In the genomic region with DNA sequence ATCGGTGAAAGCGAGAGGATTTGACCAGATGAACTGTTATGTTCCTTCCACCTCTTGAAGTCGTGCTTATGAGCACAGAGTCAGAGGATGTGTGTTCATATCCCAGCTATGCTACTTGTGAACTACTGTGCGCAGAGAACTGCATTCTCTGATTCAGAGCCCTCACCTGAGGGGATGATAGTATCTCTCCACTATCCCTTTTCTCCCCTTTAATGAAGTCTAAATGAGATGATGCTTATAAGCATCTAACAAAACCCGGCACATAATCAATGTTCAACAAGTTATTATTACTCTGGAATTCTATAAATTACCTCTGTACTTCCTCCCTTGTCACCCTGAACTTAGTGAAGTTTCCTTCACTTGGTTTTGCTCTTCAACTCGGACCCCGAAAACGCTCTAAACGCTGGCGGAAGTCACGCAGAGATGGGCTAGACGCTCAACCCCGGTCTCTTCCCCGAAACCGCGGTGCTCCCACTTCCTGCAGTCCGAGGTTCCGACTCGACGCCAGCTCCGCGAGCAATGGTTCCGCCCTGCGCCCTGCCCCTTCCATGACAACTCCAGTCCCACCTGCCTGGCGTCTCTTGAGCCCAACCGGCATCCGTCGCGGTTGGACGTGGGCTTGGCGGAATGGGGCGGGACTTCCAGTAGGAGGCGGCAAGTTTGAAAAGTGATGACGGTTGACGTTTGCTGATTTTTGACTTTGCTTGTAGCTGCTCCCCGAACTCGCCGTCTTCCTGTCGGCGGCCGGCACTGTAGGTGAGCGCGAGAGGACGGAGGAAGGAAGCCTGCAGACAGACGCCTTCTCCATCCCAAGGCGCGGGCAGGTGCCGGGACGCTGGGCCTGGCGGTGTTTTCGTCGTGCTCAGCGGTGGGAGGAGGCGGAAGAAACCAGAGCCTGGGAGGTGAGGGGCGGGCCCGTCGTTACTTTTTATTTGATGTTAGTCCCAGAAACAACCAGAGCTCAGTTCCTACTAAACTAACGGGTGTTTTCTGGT, we compare ENCODE assay signal across 8 cellular contexts. TPM values are rescaled to one million over a fixed set of nuclear protein-coding genes. Genes with fewer than 3 reads are reported as not detected.
DNase-seq lines count a peak whose midpoint lies in the region; ATAC-seq, FAIRE-seq and TF ChIP-seq lines count a peak whose summit lies in the region.

A gene (plus strand): TSS at position 644 of the 995 bp plus-strand sequence. CDS start 4,098 bp downstream, outside the sequence.

- peak within 1 kb of the TSS; percentile 97 for H2AFZ ChIP-seq in keratinocyte (ENCODE audit: control insufficient read depth, low read length)

- peaks cover 0 to 6% of the 10 kb centered on the region in 2 experiments for H3K36me3 ChIP-seq in keratinocyte (ENCODE audit: control insufficient read depth in 2 of 2, extremely low read depth in 1 of 2, insufficient read depth in 2 of 2, low read length in 2 of 2)

- ATAC-seq in HG03432 (IDR thresholded peaks at IDR 0.05; ENCODE audit: unreplicated experiment): peak; percentile 96

- no peaks in the 10 kb centered on the region for H4K20me1 ChIP-seq in keratinocyte (ENCODE audit: control insufficient read depth, extremely low read depth, insufficient read depth, low read length)

- TF ChIP-seq POLR2A in GM19099 (IDR thresholded peaks at IDR 0.05; ENCODE audit: extremely low read depth, insufficient read length, low read depth): peak; percentile 81

- H3K4me1 ChIP-seq in keratinocyte (ENCODE audit: control insufficient read depth, extremely low read depth, insufficient read depth, low read length): peaks cover 6% of the 10 kb centered on the region

- no peaks in the 10 kb centered on the region for H3K9me1 ChIP-seq in keratinocyte (ENCODE audit: control insufficient read depth, extremely low read depth, insufficient read depth, low read length)

- no peaks in the 10 kb centered on the region for H3K9me3 ChIP-seq in keratinocyte (ENCODE audit: control insufficient read depth, low read depth, low read length)

- peak; percentile 99 for DNase-seq in AG20443 (ENCODE audit: low spot score)
- DNase-seq in NCI-H510A (lab: John Stamatoyannopoulos, UW): peak; percentile 94
- peak; percentile 95 for DNase-seq in activated CD4-positive, alpha-beta T cell treated with anti-CD3 and anti-CD28 coated beads for 1 hour
- peak; percentile 90 for DNase-seq in cerebellum (ENCODE audit: low spot score)
- peak; percentile 88 for DNase-seq in keratinocyte (ENCODE audit: low read depth, low spot score)
- peak; percentile 91 to 95 for DNase-seq in stimulated activated CD4-positive, alpha-beta T cell treated with anti-CD3 and anti-CD28 coated beads, Interleukin-15, amount 100 ng/mL, for 1 hour (ENCODE audit: low read depth in 1 of 2, low spot score in 1 of 2)

- dilution Hi-C loops in keratinocyte (cut with MboI; ENCODE audit: extremely low pct_ligation_motif_present, low sequenced_read_pairs): no loop called here

- H3K4me2 ChIP-seq in keratinocyte (ENCODE audit: control insufficient read depth, extremely low read depth, insufficient read depth, low read depth, low read length): peak within 1 kb of the TSS; percentile 87

- no peak for TF ChIP-seq CTCF in keratinocyte (optimal IDR thresholded peaks at IDR 0.05 in 1 of 3, IDR thresholded peaks at IDR 0.05 in 1 of 3, conservative IDR thresholded peaks at IDR 0.05 in 1 of 3; ENCODE audit: extremely low read depth in 1 of 3, insufficient read depth in 2 of 3, low read length in 3 of 3)

- peak within 1 kb of the TSS; percentile 74 for H3K9ac ChIP-seq in keratinocyte (ENCODE audit: control insufficient read depth, extremely low read depth, insufficient read depth, low read length)

- peak within 1 kb of the TSS; percentile 74 for H3K27ac ChIP-seq in keratinocyte (ENCODE audit: control insufficient read depth, insufficient read depth, low read length)

- H3K4me3 ChIP-seq in keratinocyte (ENCODE audit: control insufficient read depth in 2 of 3, extremely low read depth in 1 of 3, insufficient read depth in 2 of 3, low read depth in 1 of 3, low read length in 3 of 3): peak within 1 kb of the TSS; percentile 72 to 96 (median 83)

- peak; percentile 93 for FAIRE-seq in keratinocyte (lab: Jason Lieb, UNC)

- peaks cover 31% of the 10 kb centered on the region for H3K79me2 ChIP-seq in keratinocyte (ENCODE audit: control insufficient read depth, insufficient read depth, low read length)

- H3K27me3 ChIP-seq in keratinocyte (ENCODE audit: control insufficient read depth, extremely low read depth, insufficient read depth, low read length): no peaks in the 10 kb centered on the region

RNA-seq across cellular contexts. Expression of the gene that starts here (rescaled TPM):
- total RNA-seq in cerebellum: 14.3 TPM
- 1.2 to 10.6 TPM (median 5.1 TPM) in 3 replicates for polyA plus RNA-seq in keratinocyte
- 1.9 TPM for polyA plus RNA-seq in keratinocyte (2011; ENCODE audit: low read depth)
- polyA plus RNA-seq in keratinocyte (2011; cell fraction: cytosol; rRNA removed): 1.1 and 2.5 TPM in 2 replicates
- polyA plus RNA-seq in keratinocyte (2011; cell fraction: nucleus; rRNA removed): 1.7 and 2.7 TPM in 2 replicates
- 6.1 TPM in 1 of 2 replicates, not detected in the other for polyA plus RNA-seq in keratinocyte (2012; ENCODE audit: low replicate concordance)
- polyA minus RNA-seq in keratinocyte: 0.66 to 3.4 TPM (median 0.85 TPM) in 3 replicates
- polyA minus RNA-seq in keratinocyte (2011; cell fraction: cytosol; rRNA and poly(A)+ RNA removed): not detected
- polyA minus RNA-seq in keratinocyte (2011; cell fraction: nucleus; rRNA and poly(A)+ RNA removed): 1.6 TPM in 1 of 2 replicates, not detected in the other

Comparison
In these comparisons a context has a peak if more than half of its experiments do, and no peak if none do; other contexts are left out.
1. Peak in every context shown above with its lines: DNase-seq, ATAC-seq, H3K4me3 ChIP-seq and H3K27ac ChIP-seq.